In genomic region chr10:116170815-116171250, GRCh38 we compare ENCODE assay signal across 19 cellular contexts.
DNase-seq lines count a peak whose midpoint lies in the region; FAIRE-seq and TF ChIP-seq lines count a peak whose summit lies in the region.
"Had no signal": no experiment of that assay in that cellular context is flagged by ENCODE, and none has a peak within 500 bp of the region (broad histone marks: within the 10 kb centered on the region; RNA-seq: fewer than 3 reads in every experiment).

No MANE protein-coding gene starts in this region.

- no peaks in the 10 kb centered on the region for H3K4me1 ChIP-seq in spleen
- H3K4me1 ChIP-seq: Peyer's patch, tibial artery had no signal

- WGBS in spleen, 5 donors: 42 to 54% (median 48%) methylated on average over 2 of the region's 2 CpGs

- no peaks in the 10 kb centered on the region for H3K27me3 ChIP-seq in spleen (replicated peaks in 1 of 7)
- H3K27me3 ChIP-seq: neutrophil, Peyer's patch, tibial artery had no signal

- no peak overlapping the region for H3K4me3 ChIP-seq in fibroblast of mammary gland (ENCODE audit: control insufficient read depth, low read depth, low read length)
- no peak overlapping the region for H3K4me3 ChIP-seq in skeletal muscle cell (ENCODE audit: low read depth, low read length)
- no peak overlapping the region for H3K4me3 ChIP-seq in spleen
- H3K4me3 ChIP-seq: GM12878, Peyer's patch, tibial artery had no signal

- peak; percentile 57 for DNase-seq in GM04504 (ENCODE audit: low read depth)
- DNase-seq in NCI-H2171 treated with DMSO at 0.1 percent for 48 hours (lab: John Stamatoyannopoulos, UW): peak; percentile 80
- peak; percentile 70 for DNase-seq in fibroblast of mammary gland (ENCODE audit: low read depth)
- peak; percentile 47 for DNase-seq in skeletal muscle cell (ENCODE audit: low read depth)
- no peak for DNase-seq in spleen
- DNase-seq in HTR-8/SVneo (ENCODE audit: insufficient read length, low spot score): no peak
- no peak for DNase-seq in GM10248 (ENCODE audit: extremely low spot score)
- no peak for DNase-seq in NCI-H1694 treated with DMSO at 0.1 percent for 48 hours (lab: John Stamatoyannopoulos, UW)
- DNase-seq: activated CD4-positive, alpha-beta T cell treated with anti-CD3 and anti-CD28 coated beads for 4 hours; amygdala; left colon; NCI-H2227 treated with DMSO at 0.1 percent for 48 hours; Peyer's patch; T-helper 1 cell; tibial artery had no signal

- intact Hi-C loops in spleen (cut with DNase I; ENCODE audit: low total_unique reads): no loop called here

- no peak for FAIRE-seq in HTR-8/SVneo (lab: Jason Lieb, UNC)
- FAIRE-seq: D721Med, GM12878 had no signal

- CTCF ChIA-PET in GM10248 (lab: Yijun Ruan, JAX): no interaction called here

- POLR2A ChIA-PET in GM10248 (lab: Yijun Ruan, JAX): no interaction called here

- H3K27ac ChIP-seq in spleen: no peak overlapping the region
- H3K27ac ChIP-seq: HL-60, neutrophil, Peyer's patch, tibial artery had no signal

- H3K36me3 ChIP-seq in spleen: no peaks in the 10 kb centered on the region
- H3K36me3 ChIP-seq: neutrophil, Peyer's patch, tibial artery had no signal

- peaks cover 0 to 19% (median 3%) of the 10 kb centered on the region in 8 donors for H3K9me3 ChIP-seq in spleen
- H3K9me3 ChIP-seq: neutrophil, Peyer's patch had no signal

- TF ChIP-seq CTCF in fibroblast of mammary gland (conservative IDR thresholded peaks at IDR 0.05; ENCODE audit: control insufficient read depth, insufficient read depth, low read depth, low read length) (no peak), spleen (IDR thresholded peaks at IDR 0.05 in 8 of 11, conservative IDR thresholded peaks at IDR 0.05 in 3 of 11) (no peak), GM10248 (IDR thresholded peaks at IDR 0.05; ENCODE audit: control extremely low read depth, extremely low read depth, low read depth, missing control alignments) (no peak)

- TF ChIP-seq POLR2A in spleen (IDR thresholded peaks at IDR 0.05): no peak

Comparison
In these comparisons a context has a peak if more than half of its experiments do, and no peak if none do; other contexts are left out.
1. DNase-seq: peak in GM04504 (single experiment), NCI-H2171 treated with DMSO at 0.1 percent for 48 hours (single experiment), fibroblast of mammary gland (single experiment) and skeletal muscle cell (single experiment); none in spleen (single experiment), HTR-8/SVneo (single experiment), GM10248 (single experiment) and NCI-H1694 treated with DMSO at 0.1 percent for 48 hours (single experiment).